ENCODE assay signal across 11 cellular contexts in genomic region chr12:105083041-105083440, GRCh38. TPM values are rescaled to one million over a fixed set of nuclear protein-coding genes. Genes with fewer than 3 reads are reported as not detected.
DNase-seq lines count a peak whose midpoint lies in the region; ATAC-seq and TF ChIP-seq lines count a peak whose summit lies in the region.
"Had no signal": no experiment of that assay in that cellular context is flagged by ENCODE, and none has a peak within 500 bp of the region (broad histone marks: within the 10 kb centered on the region; RNA-seq: fewer than 3 reads in every experiment).

No MANE protein-coding gene starts in this region.

- H3K27ac Mint-ChIP-seq in stimulated activated naive CD8-positive, alpha-beta T cell treated with anti-CD3 and anti-CD28 coated beads, Interleukin-15, amount 100 ng/mL, for 72 hours, result no peak overlapping the region

- peaks cover 10% of the 10 kb centered on the region for H3K79me2 ChIP-seq in hepatocyte

- no peak overlapping the region for H2AFZ ChIP-seq in hepatocyte

- intact Hi-C loops in ascending aorta (cut with DNase I), result no loop called here
- intact Hi-C loops in vagina (cut with DNase I), result no loop called here

- peak overlapping the region; percentile 54 to 70 for H3K27ac ChIP-seq in ascending aorta
- H3K27ac ChIP-seq in hepatocyte, result peak overlapping the region; percentile 2
- H3K27ac ChIP-seq in vagina, result peak overlapping the region; percentile 66

- H3K27me3 ChIP-seq in ascending aorta (no peaks in the 10 kb centered on the region), hepatocyte (peaks cover 11% of the 10 kb centered on the region), vagina (no peaks in the 10 kb centered on the region)

- H3K4me1 ChIP-seq in ascending aorta (peaks cover 0 to 5% of the 10 kb centered on the region in 2 donors), hepatocyte (ENCODE audit: insufficient read depth) (no peaks in the 10 kb centered on the region), vagina (peaks cover 7% of the 10 kb centered on the region)

- peak overlapping the region; percentile 89 for H3K4me2 ChIP-seq in hepatocyte

- no peaks in the 10 kb centered on the region for H4K20me1 ChIP-seq in hepatocyte (ENCODE audit: insufficient read depth, poor library complexity, severe bottlenecking)

- H3K36me3 ChIP-seq in ascending aorta (no peaks in the 10 kb centered on the region), hepatocyte (replicated peaks; ENCODE audit: insufficient read depth, low read depth) (no peaks in the 10 kb centered on the region), vagina (no peaks in the 10 kb centered on the region)
- H3K36me3 ChIP-seq: HAP-1 had no signal

- H3K4me3 ChIP-seq in ascending aorta, result peak overlapping the region; percentile 61 to 78
- no peak overlapping the region for H3K4me3 ChIP-seq in hepatocyte
- peak overlapping the region; percentile 52 to 57 for H3K4me3 ChIP-seq in vagina
- H3K4me3 ChIP-seq: HAP-1 had no signal

- no peak for DNase-seq in stimulated activated naive CD8-positive, alpha-beta T cell treated with anti-CD3 and anti-CD28 coated beads, Interleukin-15, amount 100 ng/mL, for 72 hours
- DNase-seq in stimulated activated naive CD8-positive, alpha-beta T cell treated with anti-CD3 and anti-CD28 coated beads, Interleukin-15, Interleukin-2, amounts not matched to agents 100 U/mL and 50 U/mL, for 24 hours, result no peak
- DNase-seq in ascending aorta (ENCODE audit: low spot score in 2 of 2) (no peak), hepatocyte (ENCODE audit: low spot score) (no peak), vagina (ENCODE audit: extremely low spot score in 2 of 2) (no peak), NCI-H526 treated with DMSO at 0.1 percent for 48 hours (lab: John Stamatoyannopoulos, UW) (no peak), hippocampal formation (lab: John Stamatoyannopoulos, UW) (no peak), nucleus accumbens (lab: John Stamatoyannopoulos, UW) (no peak)
- DNase-seq: central memory CD4-positive, alpha-beta T cell; NCI-H2081 had no signal

- 66% methylated on average over 5 of the region's 5 CpGs for WGBS in hepatocyte (ENCODE audit: low lambda C conversion rate, missing lambda C conversion rate)

- peaks cover 6 to 7% of the 10 kb centered on the region in 2 donors for H3K9me3 Mint-ChIP-seq in stimulated activated naive CD8-positive, alpha-beta T cell treated with anti-CD3 and anti-CD28 coated beads, Interleukin-15, amount 100 ng/mL, for 72 hours

- peak overlapping the region; percentile 83 to 92 for H3K4me3 Mint-ChIP-seq in stimulated activated naive CD8-positive, alpha-beta T cell treated with anti-CD3 and anti-CD28 coated beads, Interleukin-15, amount 100 ng/mL, for 72 hours

- H3K9me3 ChIP-seq in ascending aorta, result no peaks in the 10 kb centered on the region
- H3K9me3 ChIP-seq in hepatocyte (ENCODE audit: low read depth), result no peaks in the 10 kb centered on the region
- H3K9me3 ChIP-seq in vagina, result no peaks in the 10 kb centered on the region
- H3K9me3 ChIP-seq: HAP-1 had no signal

- peaks cover 9% of the 10 kb centered on the region for H3K4me1 Mint-ChIP-seq in stimulated activated naive CD8-positive, alpha-beta T cell treated with anti-CD3 and anti-CD28 coated beads, Interleukin-15, amount 100 ng/mL, for 72 hours

- no peak for TF ChIP-seq POLR2A in vagina (IDR thresholded peaks at IDR 0.05)

- peaks cover 30% of the 10 kb centered on the region for H3K27me3 Mint-ChIP-seq in stimulated activated naive CD8-positive, alpha-beta T cell treated with anti-CD3 and anti-CD28 coated beads, Interleukin-15, amount 100 ng/mL, for 72 hours

- no peak for ATAC-seq in stimulated activated naive CD8-positive, alpha-beta T cell treated with anti-CD3 and anti-CD28 coated beads, Interleukin-15, amount 100 ng/mL, for 72 hours
- no peak for ATAC-seq in stimulated activated naive CD8-positive, alpha-beta T cell treated with anti-CD3 and anti-CD28 coated beads, Interleukin-15, Interleukin-2, amounts not matched to agents 100 U/mL and 50 U/mL, for 24 hours

- TF ChIP-seq CTCF in ascending aorta (IDR thresholded peaks at IDR 0.05) (no peak), hepatocyte (IDR thresholded peaks at IDR 0.05; ENCODE audit: poor library complexity) (no peak), vagina (IDR thresholded peaks at IDR 0.05) (no peak)

- H3K9me2 ChIP-seq in hepatocyte (replicated peaks; ENCODE audit: insufficient read depth), result no peaks in the 10 kb centered on the region

RNA-seq across cellular contexts. Expression of gene ALDH1L2, which starts 1.2 kb away (rescaled TPM):
- total RNA-seq in ascending aorta (68.9 TPM), hepatocyte (11.1 and 16.2 TPM in 2 replicates), vagina (5.4 TPM)
- 5.9 and 6.5 TPM in 2 replicates for polyA plus RNA-seq in hepatocyte

RNA-seq across cellular contexts. Expression of gene WASHC4, which starts 24.5 kb away (rescaled TPM):
- total RNA-seq in ascending aorta (22.8 TPM), hepatocyte (92.7 and 102 TPM in 2 replicates), vagina (51.1 TPM)
- 31.3 and 38.0 TPM in 2 replicates for polyA plus RNA-seq in hepatocyte

Comparison
In these comparisons a context has a peak if more than half of its experiments do, and no peak if none do; other contexts are left out.
1. H3K27ac ChIP-seq: peak in every context shown above with its lines; median percentile 66 in vagina; 62 in ascending aorta; 2 in hepatocyte.